8 cellular contexts compared by ENCODE assay signal in the genomic region with DNA sequence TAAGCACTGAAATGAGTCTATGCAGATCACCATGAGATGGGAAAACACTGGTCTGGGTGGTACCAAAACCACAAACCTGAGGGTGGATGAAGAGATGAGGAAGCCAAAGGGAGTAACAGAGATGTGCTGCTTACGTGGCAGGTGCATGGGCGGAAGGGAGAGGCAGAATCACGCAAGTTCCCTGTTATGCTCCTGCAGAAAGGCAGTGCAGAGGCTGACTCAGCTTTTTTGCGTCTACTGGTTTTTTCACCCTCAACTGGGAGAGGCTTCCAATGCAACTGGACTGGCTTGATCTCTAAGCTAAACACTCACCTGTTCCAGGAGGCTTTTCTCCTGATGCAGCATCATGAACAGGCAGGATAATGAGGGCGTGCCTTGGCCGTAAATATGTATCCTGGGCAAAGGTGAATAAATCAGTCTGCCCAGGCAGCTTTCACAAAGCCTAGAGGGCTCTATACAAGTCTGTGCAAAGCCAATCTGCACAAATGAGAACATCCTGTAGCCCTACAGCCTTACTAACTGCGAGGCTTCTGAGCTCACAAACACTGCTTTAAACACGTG.
DNase-seq lines count a peak whose midpoint lies in the region; ATAC-seq and TF ChIP-seq lines count a peak whose summit lies in the region.

No MANE protein-coding gene starts in this region.

- no peaks in the 10 kb centered on the region for H3K36me3 ChIP-seq in sigmoid colon

- no peaks in the 10 kb centered on the region for H3K27me3 ChIP-seq in sigmoid colon

- peaks cover 0 to 3% (median 0%) of the 10 kb centered on the region in 4 donors for H3K4me1 ChIP-seq in sigmoid colon

- H3K27me3 Mint-ChIP-seq in immature natural killer cell (ENCODE audit: low read depth in 3 of 3), result peaks cover 0 to 3% (median 2%) of the 10 kb centered on the region in 3 donors
- H3K27me3 Mint-ChIP-seq in type B pancreatic cell, result no peaks in the 10 kb centered on the region

- no peaks in the 10 kb centered on the region for H3K9me3 Mint-ChIP-seq in immature natural killer cell
- no peaks in the 10 kb centered on the region for H3K9me3 Mint-ChIP-seq in type B pancreatic cell

- H3K4me1 Mint-ChIP-seq in immature natural killer cell (peaks cover 51 to 81% of the 10 kb centered on the region in 2 donors), type B pancreatic cell (ENCODE audit: unreplicated experiment) (peaks cover 19% of the 10 kb centered on the region)

- no peak overlapping the region for H3K27ac ChIP-seq in sigmoid colon

- ATAC-seq in GM18517 (IDR thresholded peaks at IDR 0.05; ENCODE audit: unreplicated experiment) (peak; percentile 29), HG03159 (IDR thresholded peaks at IDR 0.05; ENCODE audit: unreplicated experiment) (peak; percentile 17)

- H3K4me3 ChIP-seq in sigmoid colon, result no peak overlapping the region

- intact Hi-C loops in sigmoid colon (cut with DNase I), result no loop called here

- no peak for TF ChIP-seq CTCF in type B pancreatic cell (conservative IDR thresholded peaks at IDR 0.05)
- TF ChIP-seq CTCF in sigmoid colon (IDR thresholded peaks at IDR 0.05), result no peak

- DNase-seq in activated CD4-positive, alpha-beta T cell treated with anti-CD3 and anti-CD28 coated beads, Interleukin-2, amount 50 U/mL, for 4 hours, result peak; percentile 63 to 65
- DNase-seq in immature natural killer cell (no peak), type B pancreatic cell (ENCODE audit: extremely low spot score, unreplicated experiment) (no peak), sigmoid colon (no peak), midbrain (lab: John Stamatoyannopoulos, UW) (no peak), NCI-H128 (lab: John Stamatoyannopoulos, UW; ENCODE audit: unreplicated experiment) (no peak)

- peak overlapping the region in 5 of 6 donors; percentile 42 to 80 (median 54) for H3K27ac Mint-ChIP-seq in immature natural killer cell
- H3K27ac Mint-ChIP-seq in type B pancreatic cell, result peak overlapping the region; percentile 96

- H3K4me3 Mint-ChIP-seq in immature natural killer cell (peak overlapping the region in 3 of 5 donors; percentile 6 to 15 (median 7)), type B pancreatic cell (peak overlapping the region; percentile 18)

- H3K9me3 ChIP-seq in sigmoid colon, result no peaks in the 10 kb centered on the region

- TF ChIP-seq EP300 in sigmoid colon (IDR thresholded peaks at IDR 0.05), result no peak

- TF ChIP-seq POLR2A in sigmoid colon (IDR thresholded peaks at IDR 0.05), result peak in 1 of 2 donors; percentile 19

- H3K36me3 Mint-ChIP-seq in immature natural killer cell, result peaks cover 6 to 13% (median 10%) of the 10 kb centered on the region in 3 donors
- peaks cover 22% of the 10 kb centered on the region for H3K36me3 Mint-ChIP-seq in type B pancreatic cell

- 12 to 41% methylated on average over 8 of the region's 8 CpGs for whole genome bisulfite sequencing in sigmoid colon, 2 donors

Comparison
In these comparisons a context has a peak if more than half of its experiments do, and no peak if none do; other contexts are left out.
1. DNase-seq: peak in activated CD4-positive, alpha-beta T cell treated with anti-CD3 and anti-CD28 coated beads, Interleukin-2, amount 50 U/mL, for 4 hours (2 of 2); none in immature natural killer cell (0 of 3), type B pancreatic cell (single experiment), sigmoid colon (single experiment), midbrain (single experiment) and NCI-H128 (single experiment).